ENCODE assay signal across 9 cellular contexts in the genomic region with DNA sequence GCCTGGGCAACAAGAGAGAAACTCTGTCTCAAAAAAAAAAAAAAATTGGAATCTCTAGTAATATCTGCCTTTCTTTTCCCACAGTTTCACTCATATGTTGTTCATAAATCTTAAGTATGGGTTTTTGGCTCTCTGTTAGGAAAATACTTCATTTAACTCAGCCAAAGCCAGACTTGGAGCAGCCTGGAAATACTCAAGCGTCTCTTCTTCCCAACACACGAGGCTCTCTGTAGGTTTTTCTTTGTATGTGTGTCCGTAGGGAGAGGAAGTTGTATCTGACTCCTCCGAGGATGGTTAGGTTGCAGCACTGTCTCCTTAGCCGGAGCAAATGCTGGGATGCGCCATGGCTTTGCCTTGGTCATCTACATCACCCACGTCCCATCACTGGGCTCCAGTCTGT. TPM values are rescaled to one million over a fixed set of nuclear protein-coding genes. Genes with fewer than 3 reads are reported as not detected.
"Had no signal": no experiment of that assay in that cellular context is flagged by ENCODE, and none has a peak within 500 bp of the region (broad histone marks: within the 10 kb centered on the region; RNA-seq: fewer than 3 reads in every experiment).

No MANE protein-coding gene starts in this region.

RNA-seq across cellular contexts. Expression of a gene that starts 25.5 kb away (rescaled TPM):
- total RNA-seq: activated B cell treated with CpG ODN at 0.5 μM for 24 hours; activated CD4-positive, alpha-beta memory T cell treated with anti-CD3 and anti-CD28 coated beads for 36 hours; activated CD4-positive, alpha-beta T cell treated with anti-CD3 and anti-CD28 coated beads, Interleukin-2, amount 10 ng/mL, durations not matched to agents 24 days and 14 days; activated CD8-positive, alpha-beta memory T cell treated with anti-CD3 and anti-CD28 coated beads for 36 hours; activated CD8-positive, alpha-beta T cell treated with anti-CD3 and anti-CD28 coated beads for 36 hours; activated naive CD8-positive, alpha-beta T cell treated with anti-CD3 and anti-CD28 coated beads, Interleukin-2, amount 10 ng/mL, durations not matched to agents 7 days and 5 days; activated T-helper 2 cell treated with anti-CD3 and anti-CD28 coated beads, Interferon-gamma antibody, Interleukin-2, Interleukin-4, amounts not matched to agents 10 μg/mL and 5 μg/mL and 100 μg/mL, durations not matched to agents 14 hours and 24 hours and 36 hours; ascending aorta; cardiac septum had no signal
